ENCODE assay signal across 1 cellular context in genomic region chr1:193121616-193122593, GRCh38.
A peak's percentile ranks its signal among the peaks of the same experiment; 100 is the strongest.
TF ChIP-seq lines count a peak whose summit lies in the region.

Gene CDC73, plus strand, starts transcription at chr1:193122031. Its CDS starts 170 bp downstream, at chr1:193122201.

TF ChIP-seq in GM12878, 131 proteins besides CTCF, POLR2A, EP300 and RAD21 (continued from another document):
- TF ChIP-seq MXI1 (IDR thresholded peaks at IDR 0.05; ENCODE audit: low read depth, low read length) (no peak; the same call in 1 of the 2 replicates), PAX8 (IDR thresholded peaks at IDR 0.05) (peak; percentile 61; the same call in 1 of the 2 replicates), ZNF622 (IDR thresholded peaks at IDR 0.05) (no peak), NFXL1 (IDR thresholded peaks at IDR 0.05; ENCODE audit: borderline replicate concordance) (no peak), E2F4 (IDR thresholded peaks at IDR 0.05; ENCODE audit: low read depth, low read length) (peak; percentile 8; the same call in 1 of the 2 replicates), HCFC1 (IDR thresholded peaks at IDR 0.05; ENCODE audit: low read length) (peak; percentile 62), RCOR1 (conservative IDR thresholded peaks at IDR 0.05; ENCODE audit: low read depth, low read length) (peak; percentile 77; the same call in 1 of the 2 replicates), PAX5 (IDR thresholded peaks at IDR 0.05; ENCODE audit: borderline replicate concordance, low read depth, low read length) (peak; percentile 52; the same call in 1 of the 2 replicates), POLR2AphosphoS2 (IDR thresholded peaks at IDR 0.05; ENCODE audit: low read depth, low read length) (peak; percentile 72; the same call in 1 of the 2 replicates), IKZF2 (IDR thresholded peaks at IDR 0.05) (peak; percentile 65 to 78), ZBTB40 (IDR thresholded peaks at IDR 0.05; ENCODE audit: borderline replicate concordance) (no peak; the same call in 1 of the 2 replicates), IRF5 (IDR thresholded peaks at IDR 0.05; ENCODE audit: borderline replicate concordance) (peak; percentile 88), CBFB (IDR thresholded peaks at IDR 0.05; ENCODE audit: low read depth) (peak; percentile 41; the same call in 1 of the 2 replicates)
- TF ChIP-seq, protein P1, sequence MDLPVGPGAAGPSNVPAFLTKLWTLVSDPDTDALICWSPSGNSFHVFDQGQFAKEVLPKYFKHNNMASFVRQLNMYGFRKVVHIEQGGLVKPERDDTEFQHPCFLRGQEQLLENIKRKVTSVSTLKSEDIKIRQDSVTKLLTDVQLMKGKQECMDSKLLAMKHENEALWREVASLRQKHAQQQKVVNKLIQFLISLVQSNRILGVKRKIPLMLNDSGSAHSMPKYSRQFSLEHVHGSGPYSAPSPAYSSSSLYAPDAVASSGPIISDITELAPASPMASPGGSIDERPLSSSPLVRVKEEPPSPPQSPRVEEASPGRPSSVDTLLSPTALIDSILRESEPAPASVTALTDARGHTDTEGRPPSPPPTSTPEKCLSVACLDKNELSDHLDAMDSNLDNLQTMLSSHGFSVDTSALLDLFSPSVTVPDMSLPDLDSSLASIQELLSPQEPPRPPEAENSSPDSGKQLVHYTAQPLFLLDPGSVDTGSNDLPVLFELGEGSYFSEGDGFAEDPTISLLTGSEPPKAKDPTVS (IDR thresholded peaks at IDR 0.05; ENCODE audit: low read depth, low read length): 0 out of 2 replicates have a peak, but pooled peaks have one; percentile 18
